Comparison of ENCODE assay signal across 21 cellular contexts in genomic region chr7:80848841-80849240, GRCh38.
"Had no signal": no experiment of that assay in that cellular context is flagged by ENCODE, and none has a peak within 500 bp of the region (broad histone marks: within the 10 kb centered on the region; RNA-seq: fewer than 3 reads in every experiment).

No MANE protein-coding gene starts in this region.

- H3K27me3 ChIP-seq: adrenal gland, ascending aorta, foreskin keratinocyte, right atrium auricular region, spleen, vagina had no signal

- H3K4me3 ChIP-seq: adrenal gland, ascending aorta, lung, right atrium auricular region, spleen, thoracic aorta, vagina had no signal

- H3K36me3 ChIP-seq: adrenal gland, ascending aorta, right atrium auricular region, spleen, thoracic aorta, vagina had no signal

- H3K27ac ChIP-seq: adrenal gland, ascending aorta, foreskin keratinocyte, right atrium auricular region, spleen, thoracic aorta, vagina, VCaP had no signal

- DNase-seq: activated CD4-positive, alpha-beta T cell treated with anti-CD3 and anti-CD28 coated beads, Interleukin-2, amount 50 U/mL, for 1 hour; activated CD4-positive, CD25-positive, alpha-beta regulatory T cell treated with anti-CD3 and anti-CD28 coated beads, Interleukin-2, amount 50 U/mL, for 72 hours; activated CD8-positive, alpha-beta memory T cell treated with anti-CD3 and anti-CD28 coated beads for 24 hours; activated CD8-positive, alpha-beta memory T cell treated with anti-CD3 and anti-CD28 coated beads, Interleukin-2, amount 50 U/mL, for 4 hours; activated naive CD4-positive, alpha-beta T cell; activated T-cell treated with anti-CD3 and anti-CD28 coated beads, Interleukin-2, amount 50 U/mL, for 4 hours; adrenal gland; effector memory CD4-positive, alpha-beta T cell; foreskin keratinocyte; immature natural killer cell; naive thymus-derived CD4-positive, alpha-beta T cell; spleen; stimulated activated CD4-positive, alpha-beta T cell treated with anti-CD3 and anti-CD28 coated beads, Interleukin-4, amount 100 ng/mL, for 24 hours; stimulated activated naive CD4-positive, alpha-beta T cell treated with Interleukin-2 at 50 U/mL for 16 hours had no signal

- H3K4me1 ChIP-seq: adrenal gland, ascending aorta, right atrium auricular region, spleen had no signal

- H3K9me3 ChIP-seq: adrenal gland, ascending aorta, right atrium auricular region, spleen, thoracic aorta, vagina had no signal

- ATAC-seq: activated T-cell treated with anti-CD3 and anti-CD28 coated beads, Interleukin-2, amount 50 U/mL, for 4 hours; foreskin keratinocyte; left lobe of liver; naive thymus-derived CD4-positive, alpha-beta T cell had no signal
